31 cellular contexts compared by ENCODE assay signal in the genomic region with DNA sequence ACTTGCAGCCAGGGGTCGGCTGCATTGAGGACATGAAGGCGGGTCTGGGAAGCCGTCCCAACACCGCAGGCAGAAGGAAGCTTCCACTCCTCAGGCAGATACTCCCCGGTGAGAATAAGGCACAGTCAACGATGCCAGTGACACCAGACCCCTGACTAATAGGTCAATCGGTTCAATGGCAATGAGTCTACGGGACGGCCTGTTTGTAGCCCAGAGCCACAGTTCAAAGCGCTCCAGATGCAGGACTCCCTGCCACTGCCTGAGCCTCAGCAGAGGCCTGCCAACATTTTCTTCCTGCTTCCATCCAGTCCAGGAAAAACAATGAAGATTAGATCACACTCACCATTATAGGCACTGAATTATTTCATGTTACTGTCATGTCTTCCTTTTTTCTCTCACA.
DNase-seq lines count a peak whose midpoint lies in the region; FAIRE-seq and TF ChIP-seq lines count a peak whose summit lies in the region.
"Had no signal": no experiment of that assay in that cellular context is flagged by ENCODE, and none has a peak within 500 bp of the region (broad histone marks: within the 10 kb centered on the region; RNA-seq: fewer than 3 reads in every experiment).

No MANE protein-coding gene starts in this region.

- peaks cover 29% of the 10 kb centered on the region for H3K4me1 Mint-ChIP-seq in endodermal cell
- peaks cover 31% of the 10 kb centered on the region for H3K4me1 Mint-ChIP-seq in nephron
- H3K4me1 Mint-ChIP-seq: activated CD4-positive, alpha-beta memory T cell treated with anti-CD3 and anti-CD28 coated beads, Interleukin-2, amount 10 ng/mL, durations not matched to agents 7 days and 5 days; activated naive CD4-positive, alpha-beta T cell treated with anti-CD3 and anti-CD28 coated beads, Interleukin-2, amount 50 U/mL, for 24 hours had no signal

- peaks cover 5% of the 10 kb centered on the region for H3K27me3 Mint-ChIP-seq in endodermal cell (ENCODE audit: insufficient read depth)
- peaks cover 6% of the 10 kb centered on the region for H3K27me3 Mint-ChIP-seq in nephron (ENCODE audit: low read depth)

- H3K36me3 ChIP-seq in MG63 (no peaks in the 10 kb centered on the region), endodermal cell (ENCODE audit: control insufficient read depth, insufficient read depth, low read length) (peaks cover 9% of the 10 kb centered on the region), small intestine (ENCODE audit: control insufficient read depth in 2 of 2, insufficient read depth in 2 of 2, low read length in 2 of 2) (no peaks in the 10 kb centered on the region)
- H3K36me3 ChIP-seq: colonic mucosa, thoracic aorta, uterus had no signal

- H3K9me3 ChIP-seq in MG63 (no peaks in the 10 kb centered on the region), endodermal cell (ENCODE audit: control insufficient read depth, low read length) (no peaks in the 10 kb centered on the region), small intestine (ENCODE audit: control insufficient read depth, low read depth) (no peaks in the 10 kb centered on the region)
- H3K9me3 ChIP-seq: colonic mucosa, thoracic aorta, uterus had no signal

- intact Hi-C loops in cardiac septum (cut with DNase I) = no loop called here

- WGBS in endodermal cell (ENCODE audit: insufficient coverage in 1 of 2, insufficient read length in 1 of 2), 2 experiments = 68 to 74% methylated on average over 9 to 10 of the region's 10 CpGs
- WGBS in small intestine, 3 donors = 56 to 87% (median 77%) methylated on average over 10 of the region's 10 CpGs

- H3K27me3 ChIP-seq in MG63 (no peaks in the 10 kb centered on the region), endodermal cell (ENCODE audit: control insufficient read depth, insufficient read depth, low read length, poor library complexity, severe bottlenecking) (no peaks in the 10 kb centered on the region), small intestine (ENCODE audit: control insufficient read depth in 2 of 2, insufficient read depth in 2 of 2, low read length in 2 of 2) (peaks cover 0 to 2% of the 10 kb centered on the region in 2 donors)
- H3K27me3 ChIP-seq: colonic mucosa, uterus had no signal

- H3K27ac ChIP-seq in endodermal cell (ENCODE audit: low read depth, low read length) (no peak overlapping the region), small intestine (ENCODE audit: low read depth in 1 of 2, low read length in 1 of 2) (no peak overlapping the region)
- H3K27ac ChIP-seq: colonic mucosa, thoracic aorta, uterus had no signal

- no peak for FAIRE-seq in small intestine (lab: Jason Lieb, UNC)
- FAIRE-seq: bronchial epithelial cell, frontal cortex, GM12878, GM19239, HTR-8/SVneo had no signal

- H3K36me3 Mint-ChIP-seq in endodermal cell (ENCODE audit: low read depth) = peaks cover 8% of the 10 kb centered on the region
- no peaks in the 10 kb centered on the region for H3K36me3 Mint-ChIP-seq in nephron (ENCODE audit: low read depth)

- DNase-seq in AG10803 (ENCODE audit: low read depth) = peak; percentile 37
- DNase-seq in MG63 = peak; percentile 98
- DNase-seq in endodermal cell = no peak
- DNase-seq in cardiac septum (ENCODE audit: low spot score) = no peak
- no peak for DNase-seq in DMS 273 (lab: John Stamatoyannopoulos, UW; ENCODE audit: unreplicated experiment)
- DNase-seq in SIG-M5 treated with dmso at 0.1 percent for 504 hours (lab: John Stamatoyannopoulos, UW; ENCODE audit: unreplicated experiment) = no peak
- DNase-seq in small intestine = no peak
- DNase-seq: 8988T; activated CD4-positive, alpha-beta memory T cell treated with anti-CD3 and anti-CD28 coated beads, Interleukin-2, amount 10 ng/mL, durations not matched to agents 7 days and 5 days; amygdala; colonic mucosa; DND-41; effector memory CD4-positive, alpha-beta T cell; H7; KG1; naive thymus-derived CD4-positive, alpha-beta T cell; NCI-H1105; NCI-H1930; NCI-H524; PC-3; stimulated activated naive CD4-positive, alpha-beta T cell treated with Interleukin-2 at 50 U/mL for 16 hours; uterus had no signal

- H3K4me3 ChIP-seq in AG10803 (ENCODE audit: low read length) (no peak overlapping the region), MG63 (no peak overlapping the region), endodermal cell (ENCODE audit: low read length) (no peak overlapping the region), small intestine (ENCODE audit: low read depth in 1 of 2, low read length in 2 of 2) (no peak overlapping the region)
- H3K4me3 ChIP-seq: colonic mucosa, GM12878, thoracic aorta, uterus had no signal

- H3K27ac Mint-ChIP-seq in endodermal cell = peak overlapping the region; percentile 74
- peak overlapping the region; percentile 23 to 63 (median 43) for H3K27ac Mint-ChIP-seq in nephron
- H3K27ac Mint-ChIP-seq: activated CD4-positive, alpha-beta memory T cell treated with anti-CD3 and anti-CD28 coated beads, Interleukin-2, amount 10 ng/mL, durations not matched to agents 7 days and 5 days; activated naive CD4-positive, alpha-beta T cell treated with anti-CD3 and anti-CD28 coated beads, Interleukin-2, amount 50 U/mL, for 24 hours; activated T-helper 2 cell treated with anti-CD3 and anti-CD28 coated beads, Interferon-gamma antibody, Interleukin-2, Interleukin-4, amounts not matched to agents 10 μg/mL and 5 μg/mL and 100 μg/mL, durations not matched to agents 14 hours and 24 hours and 36 hours; naive thymus-derived CD4-positive, alpha-beta T cell had no signal

- no peak overlapping the region for H3K9ac ChIP-seq in endodermal cell (ENCODE audit: extremely low read depth, low read length, poor library complexity, severe bottlenecking)

- H3K4me1 ChIP-seq in endodermal cell (ENCODE audit: control insufficient read depth, insufficient read depth, low read length) = peaks cover 15% of the 10 kb centered on the region
- no peaks in the 10 kb centered on the region for H3K4me1 ChIP-seq in small intestine (ENCODE audit: control insufficient read depth in 2 of 2, insufficient read depth in 1 of 2, low read depth in 1 of 2, low read length in 1 of 2)
- H3K4me1 ChIP-seq: colonic mucosa, uterus had no signal

- no peaks in the 10 kb centered on the region for H3K9me3 Mint-ChIP-seq in endodermal cell
- H3K9me3 Mint-ChIP-seq in nephron = no peaks in the 10 kb centered on the region
- H3K9me3 Mint-ChIP-seq: activated CD4-positive, alpha-beta memory T cell treated with anti-CD3 and anti-CD28 coated beads, Interleukin-2, amount 10 ng/mL, durations not matched to agents 7 days and 5 days; activated naive CD4-positive, alpha-beta T cell treated with anti-CD3 and anti-CD28 coated beads, Interleukin-2, amount 50 U/mL, for 24 hours; activated T-helper 2 cell treated with anti-CD3 and anti-CD28 coated beads, Interferon-gamma antibody, Interleukin-2, Interleukin-4, amounts not matched to agents 10 μg/mL and 5 μg/mL and 100 μg/mL, durations not matched to agents 14 hours and 24 hours and 36 hours had no signal

- no peak for TF ChIP-seq CTCF in AG10803 (conservative IDR thresholded peaks at IDR 0.05; ENCODE audit: low read length)
- TF ChIP-seq CTCF in endodermal cell (conservative IDR thresholded peaks at IDR 0.05) = no peak
- no peak for TF ChIP-seq CTCF in nephron (IDR thresholded peaks at IDR 0.05; ENCODE audit: unreplicated experiment in 3 of 3)

- no peak overlapping the region for H3K4me3 Mint-ChIP-seq in endodermal cell
- H3K4me3 Mint-ChIP-seq in nephron = no peak overlapping the region
- H3K4me3 Mint-ChIP-seq: activated CD4-positive, alpha-beta memory T cell treated with anti-CD3 and anti-CD28 coated beads, Interleukin-2, amount 10 ng/mL, durations not matched to agents 7 days and 5 days; activated naive CD4-positive, alpha-beta T cell treated with anti-CD3 and anti-CD28 coated beads, Interleukin-2, amount 50 U/mL, for 24 hours; naive thymus-derived CD4-positive, alpha-beta T cell had no signal

Comparison
In these comparisons a context has a peak if more than half of its experiments do, and no peak if none do; other contexts are left out.
1. DNase-seq: peak in AG10803 (single experiment) and MG63 (single experiment); none in endodermal cell (single experiment), cardiac septum (single experiment), DMS 273 (single experiment), SIG-M5 treated with dmso at 0.1 percent for 504 hours (single experiment) and small intestine (single experiment).